In the genomic region with DNA sequence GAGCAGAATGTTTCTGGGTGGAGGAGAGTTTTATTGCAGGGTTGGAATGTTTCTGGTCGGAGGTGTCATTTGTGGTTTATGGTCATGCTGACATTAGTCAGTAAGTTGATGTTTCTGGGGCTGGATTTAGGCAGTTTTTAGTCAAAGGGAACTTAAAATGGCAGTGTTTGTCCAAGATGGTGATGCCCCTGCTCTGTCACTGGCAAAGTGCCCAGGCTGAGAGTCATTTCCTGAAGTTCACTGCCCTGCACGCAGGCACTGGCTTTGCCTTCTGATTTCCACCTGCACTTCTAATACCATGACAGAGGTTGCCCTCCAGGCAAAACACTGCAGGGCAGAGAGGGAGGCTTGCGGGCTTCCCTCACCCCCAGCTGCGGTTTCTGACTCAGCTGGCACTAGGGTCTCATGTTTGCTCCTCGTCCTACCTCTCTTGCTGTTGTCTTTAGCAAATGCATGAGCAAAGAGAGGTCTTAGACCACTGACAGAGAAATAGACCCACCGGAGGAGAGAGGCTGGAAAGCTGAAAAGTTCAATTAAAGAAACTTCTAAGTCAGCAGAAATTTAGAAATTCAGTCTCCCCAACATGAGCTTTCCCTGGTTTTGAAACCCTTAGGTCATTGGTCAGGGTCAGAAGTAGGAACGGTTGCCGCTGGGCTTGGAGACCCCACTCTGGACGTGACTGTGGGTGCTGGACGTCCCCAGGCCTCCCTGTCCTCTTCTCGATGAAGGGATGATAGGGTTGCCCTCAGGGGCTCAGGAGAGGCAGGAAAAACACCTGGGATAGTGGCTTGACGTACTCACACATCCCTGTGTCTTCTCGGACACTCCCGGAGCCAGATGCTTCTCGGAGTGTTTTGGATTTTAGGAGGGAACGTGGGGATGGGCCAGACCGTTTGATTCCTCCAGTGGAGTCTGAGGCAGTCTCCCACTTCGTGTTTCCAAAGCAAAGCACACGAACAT, we compare ENCODE assay signal across 9 cellular contexts. TPM values are rescaled to one million over a fixed set of nuclear protein-coding genes. Genes with fewer than 3 reads are reported as not detected.
A peak's percentile ranks its signal among the peaks of the same experiment; 100 is the strongest.
DNase-seq lines count a peak whose midpoint lies in the region; ATAC-seq and TF ChIP-seq lines count a peak whose summit lies in the region.
"Had no signal": no experiment of that assay in that cellular context is flagged by ENCODE, and none has a peak within 500 bp of the region (broad histone marks: within the 10 kb centered on the region; RNA-seq: fewer than 3 reads in every experiment).

No MANE protein-coding gene starts in this region.

- ATAC-seq in HG03025 (IDR thresholded peaks at IDR 0.05; ENCODE audit: low FRiP score, unreplicated experiment) (no peak), body of pancreas (no peak)

- H3K36me3 ChIP-seq in testis (ENCODE audit: low read depth, missing control alignments), result no peaks in the 10 kb centered on the region
- no peaks in the 10 kb centered on the region for H3K36me3 ChIP-seq in body of pancreas (replicated peaks in 1 of 2; ENCODE audit: insufficient read depth in 1 of 2, low read depth in 2 of 2)

- POLR2A ChIA-PET in AG04449 (lab: Yijun Ruan, JAX), result interaction anchor here (1.7 kb wide), 1 partner anchor 17 kb away, joined by 7 read pairs; no protein-coding TSS in a partner anchor

- intact Hi-C loops in testis (cut with DNase I; ENCODE audit: low total_unique reads), result no loop called here
- intact Hi-C loops in body of pancreas (cut with DNase I), result no loop called here

- DNase-seq in AG04449 (ENCODE audit: low read depth, low spot score) (peak; percentile 26), GM04504 (ENCODE audit: low read depth) (peak; percentile 53), RKO (ENCODE audit: low spot score) (peak; percentile 30), fibroblast of the aortic adventitia (ENCODE audit: low read depth) (peak; percentile 48), testis (no peak), body of pancreas (no peak), NCI-H2081 treated with DMSO at 0.1 percent for 48 hours (lab: John Stamatoyannopoulos, UW) (no peak)
- DNase-seq: stimulated activated CD4-positive, alpha-beta T cell treated with anti-CD3 and anti-CD28 coated beads, Interleukin-4, amount 100 ng/mL, for 1 hour had no signal

- no peak overlapping the region for H3K27ac ChIP-seq in testis
- H3K27ac ChIP-seq in body of pancreas, result no peak overlapping the region

- TF ChIP-seq CTCF in AG04449 (IDR thresholded peaks at IDR 0.05; ENCODE audit: insufficient read depth, low read length, missing control alignments), result no peak
- TF ChIP-seq CTCF in fibroblast of the aortic adventitia (IDR thresholded peaks at IDR 0.05; ENCODE audit: insufficient read depth, low read length), result no peak
- TF ChIP-seq CTCF in testis (IDR thresholded peaks at IDR 0.05), result no peak
- no peak for TF ChIP-seq CTCF in body of pancreas (IDR thresholded peaks at IDR 0.05)

- H3K4me1 ChIP-seq in testis (no peaks in the 10 kb centered on the region), body of pancreas (no peaks in the 10 kb centered on the region)

- H3K27me3 ChIP-seq in testis, result no peaks in the 10 kb centered on the region
- H3K27me3 ChIP-seq in body of pancreas, result no peaks in the 10 kb centered on the region

- no peaks in the 10 kb centered on the region for H3K9me3 ChIP-seq in testis
- H3K9me3 ChIP-seq in body of pancreas, result no peaks in the 10 kb centered on the region

- no peak for TF ChIP-seq POLR2A in testis (IDR thresholded peaks at IDR 0.05)
- TF ChIP-seq POLR2A in body of pancreas (IDR thresholded peaks at IDR 0.05), result no peak

- WGBS in testis, 2 donors, result 89 to 90% methylated on average over 19 of the region's 19 CpGs
- WGBS in body of pancreas, 2 donors, result 69 to 77% methylated on average over 13 to 19 of the region's 19 CpGs

- H3K4me3 ChIP-seq in AG04449 (ENCODE audit: low read depth, low read length) (no peak overlapping the region), fibroblast of the aortic adventitia (ENCODE audit: low read depth, low read length) (no peak overlapping the region), testis (no peak overlapping the region), body of pancreas (no peak overlapping the region)

- CTCF ChIA-PET in AG04449 (lab: Yijun Ruan, JAX), result no interaction called here

RNA-seq across cellular contexts. Expression of a gene that starts 26.3 kb away (rescaled TPM):
- not detected in 2 replicates for total RNA-seq in fibroblast of the aortic adventitia (ENCODE audit: low replicate concordance)
- 10 to 100 TPM in 1 of 2 donors, 1 to 10 TPM in 1; 6.9 to 10.9 TPM for total RNA-seq in testis
- polyA plus RNA-seq in testis (ENCODE audit: insufficient read depth, low read depth, low replicate concordance), result 7.5 TPM
- 1 to 10 TPM; 1.0 to 4.6 TPM for total RNA-seq in body of pancreas

Comparison
In these comparisons a context has a peak if more than half of its experiments do, and no peak if none do; other contexts are left out.
1. DNase-seq: peak in AG04449 (single experiment), GM04504 (single experiment), RKO (single experiment) and fibroblast of the aortic adventitia (single experiment); none in testis (single experiment), body of pancreas (0 of 4) and NCI-H2081 treated with DMSO at 0.1 percent for 48 hours (single experiment).